In the genomic region with DNA sequence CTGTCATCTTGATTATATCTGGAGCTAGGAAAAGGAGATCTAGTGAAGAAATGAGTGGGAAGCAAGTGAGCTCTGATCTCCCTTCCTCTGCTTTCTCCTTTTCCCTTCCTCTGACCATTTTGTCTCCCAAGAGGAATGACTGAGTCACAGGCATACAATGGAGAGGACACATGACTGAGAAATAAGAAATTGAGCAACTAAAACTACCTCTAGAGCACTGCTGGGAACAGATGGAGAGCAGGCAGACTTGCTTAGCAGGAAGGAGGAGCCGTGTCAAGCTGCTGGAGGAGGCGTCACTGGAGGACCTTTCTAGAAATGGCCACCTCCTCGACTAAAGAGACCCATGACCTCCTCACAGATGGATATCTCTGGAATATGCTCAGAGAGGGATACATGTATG, we compare ENCODE assay signal across 14 cellular contexts.
A peak's percentile ranks its signal among the peaks of the same experiment; 100 is the strongest.
DNase-seq lines count a peak whose midpoint lies in the region; ATAC-seq and TF ChIP-seq lines count a peak whose summit lies in the region.
"Had no signal": no experiment of that assay in that cellular context is flagged by ENCODE, and none has a peak within 500 bp of the region (broad histone marks: within the 10 kb centered on the region; RNA-seq: fewer than 3 reads in every experiment).

No MANE protein-coding gene starts in this region.

- H3K9ac ChIP-seq in smooth muscle cell (ENCODE audit: low read depth): no peak overlapping the region

- H4K20me1 ChIP-seq in smooth muscle cell (ENCODE audit: low read depth): no peaks in the 10 kb centered on the region

- H2AFZ ChIP-seq in smooth muscle cell (ENCODE audit: low read depth): no peak overlapping the region

- H3K9me3 ChIP-seq in smooth muscle cell (replicated peaks; ENCODE audit: low read depth): no peaks in the 10 kb centered on the region
- H3K9me3 ChIP-seq: right lobe of liver had no signal

- H3F3A ChIP-seq in smooth muscle cell (ENCODE audit: low read depth): no peaks in the 10 kb centered on the region

- no peak overlapping the region for H3K4me2 ChIP-seq in smooth muscle cell

- H3K4me1 ChIP-seq in smooth muscle cell (ENCODE audit: low read depth): peaks cover 6% of the 10 kb centered on the region
- H3K4me1 ChIP-seq: right lobe of liver had no signal

- H3K36me3 ChIP-seq in smooth muscle cell (ENCODE audit: low read depth): peaks cover 20% of the 10 kb centered on the region
- H3K36me3 ChIP-seq: right lobe of liver had no signal

- ATAC-seq in GM21825 (IDR thresholded peaks at IDR 0.05; ENCODE audit: unreplicated experiment): no peak
- ATAC-seq: activated CD4-positive, alpha-beta T cell treated with anti-CD3 and anti-CD28 coated beads for 36 hours; natural killer cell; right lobe of liver had no signal

- H3K79me2 ChIP-seq in smooth muscle cell (ENCODE audit: low read depth): no peaks in the 10 kb centered on the region

- no peaks in the 10 kb centered on the region for H3K27me3 ChIP-seq in smooth muscle cell (ENCODE audit: low read depth)
- H3K27me3 ChIP-seq: right lobe of liver had no signal

- H3K27ac ChIP-seq in smooth muscle cell (ENCODE audit: low read depth): peak overlapping the region; percentile 52
- H3K27ac ChIP-seq: right lobe of liver had no signal

- DNase-seq in GM04503 (ENCODE audit: low read depth): peak; percentile 76
- peak; percentile 23 for DNase-seq in astrocyte of the spinal cord (ENCODE audit: low read depth, low spot score)
- peak; percentile 52 for DNase-seq in fibroblast of villous mesenchyme (ENCODE audit: low read depth)
- DNase-seq in smooth muscle cell (lab: John Stamatoyannopoulos, UW; ENCODE audit: unreplicated experiment): no peak
- no peak for DNase-seq in SW 1271 (lab: John Stamatoyannopoulos, UW)
- DNase-seq in germinal center (ENCODE audit: low spot score): no peak
- DNase-seq in GM19240 (ENCODE audit: insufficient read length, low spot score): no peak
- DNase-seq: activated CD4-positive, alpha-beta T cell treated with anti-CD3 and anti-CD28 coated beads for 36 hours; COR-L47; left cardiac atrium; natural killer cell; NCI-H2081 treated with DMSO at 0.1 percent for 48 hours; right lobe of liver had no signal

- 89% methylated on average over 3 of the region's 3 CpGs for WGBS in smooth muscle cell (ENCODE audit: low lambda C conversion rate)

- TF ChIP-seq CTCF in astrocyte of the spinal cord (IDR thresholded peaks at IDR 0.05; ENCODE audit: low read depth, low read length): no peak
- no peak for TF ChIP-seq CTCF in fibroblast of villous mesenchyme (IDR thresholded peaks at IDR 0.05; ENCODE audit: insufficient read depth, low read depth, low read length)
- TF ChIP-seq CTCF in smooth muscle cell (IDR thresholded peaks at IDR 0.05; ENCODE audit: borderline replicate concordance, insufficient read depth, poor library complexity, severe bottlenecking): no peak

- no peak overlapping the region for H3K4me3 ChIP-seq in astrocyte of the spinal cord (ENCODE audit: low read depth, low read length)
- H3K4me3 ChIP-seq in fibroblast of villous mesenchyme (ENCODE audit: low read depth, low read length): no peak overlapping the region
- no peak overlapping the region for H3K4me3 ChIP-seq in smooth muscle cell
- H3K4me3 ChIP-seq: right lobe of liver had no signal

- in situ Hi-C loops in astrocyte of the spinal cord (cut with HindIII; ENCODE audit: low sequenced_read_pairs): no loop called here

Comparison
In these comparisons a context has a peak if more than half of its experiments do, and no peak if none do; other contexts are left out.
1. DNase-seq: peak in GM04503 (single experiment), astrocyte of the spinal cord (single experiment) and fibroblast of villous mesenchyme (single experiment); none in smooth muscle cell (single experiment), SW 1271 (0 of 2), germinal center (single experiment) and GM19240 (single experiment).